8 cellular contexts compared by ENCODE assay signal in the genomic region with DNA sequence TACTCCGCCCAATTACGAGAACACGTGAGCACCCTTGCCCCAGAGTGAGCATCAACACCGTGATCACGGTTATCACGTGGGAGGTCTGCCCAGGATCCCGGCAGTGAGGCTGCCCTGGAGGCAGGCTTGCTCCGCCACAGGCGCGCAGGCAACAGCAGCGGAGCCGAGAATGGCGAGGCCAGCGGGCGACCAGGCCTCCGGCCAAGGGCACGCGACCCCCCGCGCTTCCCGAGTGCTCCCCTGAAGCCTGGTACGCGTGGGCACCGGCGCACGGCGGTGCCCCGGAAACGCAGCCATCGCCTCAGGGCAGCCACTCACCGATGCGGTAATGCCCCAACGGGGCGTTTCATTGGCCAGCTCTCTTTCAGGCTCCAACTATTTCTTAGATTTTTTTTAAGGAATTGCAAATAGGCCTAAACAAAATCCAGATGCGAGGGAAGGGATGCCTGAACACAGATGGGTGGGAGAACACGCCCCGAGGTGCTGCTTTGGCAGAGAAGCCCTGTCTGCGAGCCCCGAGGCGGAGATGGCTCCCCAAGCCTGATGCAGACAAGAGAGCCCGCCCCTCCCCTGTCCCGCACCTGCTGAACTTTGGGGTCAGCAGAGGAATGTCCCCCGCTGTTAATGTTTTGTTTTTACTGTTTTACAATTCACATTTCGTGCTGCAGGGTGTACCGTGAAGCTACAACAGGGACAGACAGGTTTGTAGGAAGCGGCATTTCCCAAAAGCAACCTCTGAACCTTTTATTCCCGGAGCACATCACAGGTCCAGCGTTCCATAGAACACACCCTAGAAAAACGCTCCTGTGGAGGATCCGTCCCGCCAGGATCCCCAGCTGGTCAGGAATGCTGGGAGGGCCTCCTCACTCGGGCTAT.
A peak's percentile ranks its signal among the peaks of the same experiment; 100 is the strongest.
DNase-seq lines count a peak whose midpoint lies in the region; FAIRE-seq and TF ChIP-seq lines count a peak whose summit lies in the region.

No MANE protein-coding gene starts in this region.

- H3K36me3 ChIP-seq in bronchial epithelial cell (ENCODE audit: control insufficient read depth, insufficient read depth, low read length) (no peaks in the 10 kb centered on the region), skeletal muscle satellite cell (ENCODE audit: insufficient read depth, low read length) (no peaks in the 10 kb centered on the region), WERI-Rb-1 (no peaks in the 10 kb centered on the region)

- peak; percentile 13 for DNase-seq in stimulated activated CD8-positive, alpha-beta memory T cell treated with anti-CD3 and anti-CD28 coated beads, Interleukin-12 subunit alpha, Interleukin-12 subunit beta, amount 100 ng/mL, for 4 hours (ENCODE audit: low read depth)
- DNase-seq in stimulated activated CD8-positive, alpha-beta memory T cell treated with anti-CD3 and anti-CD28 coated beads, Interleukin-4, amount 100 ng/mL, for 48 hours = no peak
- DNase-seq in bronchial epithelial cell (ENCODE audit: low read depth) (peak; percentile 57), immature natural killer cell (peak in 2 of 3 donors; percentile 11 to 25), OCI-M1 (lab: John Stamatoyannopoulos, UW) (no peak), DMS79 treated with DMSO at 0.1 percent for 48 hours (lab: John Stamatoyannopoulos, UW) (no peak), WERI-Rb-1 (no peak)

- H3K27ac ChIP-seq in WERI-Rb-1 = no peak overlapping the region

- H3K4me2 ChIP-seq in skeletal muscle satellite cell (ENCODE audit: low read length) = peak overlapping the region; percentile 85

- H3K4me1 ChIP-seq in skeletal muscle satellite cell (ENCODE audit: control insufficient read depth, insufficient read depth, low read length) = peaks cover 8% of the 10 kb centered on the region

- FAIRE-seq in bronchial epithelial cell (lab: Jason Lieb, UNC) = no peak

- H3K36me3 Mint-ChIP-seq in immature natural killer cell = no peaks in the 10 kb centered on the region

- H3K27me3 ChIP-seq in bronchial epithelial cell (ENCODE audit: control insufficient read depth, insufficient read depth, low read length) (no peaks in the 10 kb centered on the region), skeletal muscle satellite cell (ENCODE audit: control insufficient read depth, insufficient read depth, low read length) (no peaks in the 10 kb centered on the region), WERI-Rb-1 (ENCODE audit: insufficient read depth, low read depth, severe bottlenecking) (no peaks in the 10 kb centered on the region)

- H3K9me3 Mint-ChIP-seq in immature natural killer cell = peaks cover 0 to 1% (median 0%) of the 10 kb centered on the region in 6 donors

- no peak for TF ChIP-seq CTCF in bronchial epithelial cell (IDR thresholded peaks at IDR 0.05; ENCODE audit: insufficient read depth, low read length, severe bottlenecking)
- no peak for TF ChIP-seq CTCF in WERI-Rb-1 (IDR thresholded peaks at IDR 0.05; ENCODE audit: low read depth, low read length)

- H3K9me3 ChIP-seq in skeletal muscle satellite cell (replicated peaks; ENCODE audit: low read length) = no peaks in the 10 kb centered on the region
- no peaks in the 10 kb centered on the region for H3K9me3 ChIP-seq in WERI-Rb-1 (ENCODE audit: severe bottlenecking)

- peak overlapping the region in 1 of 6 donors; percentile 83 for H3K27ac Mint-ChIP-seq in immature natural killer cell

- H3K4me3 ChIP-seq in bronchial epithelial cell (ENCODE audit: low read depth, low read length) = peak overlapping the region; percentile 48
- H3K4me3 ChIP-seq in skeletal muscle satellite cell (ENCODE audit: low read length) = peak overlapping the region; percentile 68
- H3K4me3 ChIP-seq in WERI-Rb-1 (ENCODE audit: low read depth, low read length) = no peak overlapping the region

- peaks cover 0 to 2% (median 0%) of the 10 kb centered on the region in 3 donors for H3K27me3 Mint-ChIP-seq in immature natural killer cell (ENCODE audit: low read depth in 3 of 3)

- H3K9ac ChIP-seq in skeletal muscle satellite cell (ENCODE audit: low read depth, low read length) = peak overlapping the region; percentile 39

- H3K4me3 Mint-ChIP-seq in immature natural killer cell = peak overlapping the region; percentile 54 to 82 (median 67)

- peaks cover 13 to 23% of the 10 kb centered on the region in 2 donors for H3K4me1 Mint-ChIP-seq in immature natural killer cell

Comparison
In these comparisons a context has a peak if more than half of its experiments do, and no peak if none do; other contexts are left out.
1. DNase-seq: peak in stimulated activated CD8-positive, alpha-beta memory T cell treated with anti-CD3 and anti-CD28 coated beads, Interleukin-12 subunit alpha, Interleukin-12 subunit beta, amount 100 ng/mL, for 4 hours (single experiment), bronchial epithelial cell (single experiment) and immature natural killer cell (2 of 3); none in stimulated activated CD8-positive, alpha-beta memory T cell treated with anti-CD3 and anti-CD28 coated beads, Interleukin-4, amount 100 ng/mL, for 48 hours (single experiment), OCI-M1 (single experiment), DMS79 treated with DMSO at 0.1 percent for 48 hours (single experiment) and WERI-Rb-1 (single experiment).